Comparison of ENCODE assay signal across 8 cellular contexts in genomic region chr3:184145120-184145524, GRCh38. TPM values are rescaled to one million over a fixed set of nuclear protein-coding genes. Genes with fewer than 3 reads are reported as not detected.
DNase-seq lines count a peak whose midpoint lies in the region; ATAC-seq and TF ChIP-seq lines count a peak whose summit lies in the region.

No MANE protein-coding gene starts in this region.

- H2AFZ ChIP-seq in HCT116 (ENCODE audit: low read depth, low read length, poor library complexity, severe bottlenecking) (no peak overlapping the region), OCI-LY3 (ENCODE audit: low read depth, low read length) (no peak overlapping the region)

- TF ChIP-seq RAD21 in HCT116 (IDR thresholded peaks at IDR 0.05; ENCODE audit: low read depth): peak; percentile 89

- ATAC-seq in HCT116: peak; percentile 92
- no peak for ATAC-seq in GM19023 (IDR thresholded peaks at IDR 0.05; ENCODE audit: unreplicated experiment)
- no peak for ATAC-seq in GM18907 (IDR thresholded peaks at IDR 0.05; ENCODE audit: unreplicated experiment)

- intact Hi-C loops in HCT116 (cut with micrococcal nuclease) (loop anchor here (1.0 to 2.0 kb wide), 2 partner anchors 104 to 144 kb away; partner anchors contain the start of genes ALG3 and EEF1AKMT4), testis (cut with DNase I; ENCODE audit: low total_unique reads) (loop anchor here (10.0 kb wide), 1 partner anchor 90 kb away; no protein-coding TSS in a partner anchor)

- no peaks in the 10 kb centered on the region for H4K20me1 ChIP-seq in HCT116 (ENCODE audit: insufficient read depth)
- H4K20me1 ChIP-seq in OCI-LY3 (ENCODE audit: insufficient read depth, low read length): no peaks in the 10 kb centered on the region

- POLR2A ChIA-PET in HCT116 (lab: Charles Lee): interaction anchor here (1.3 to 2.3 kb wide), 2 partner anchors 10 to 41 kb away, joined by 3 to 7 read pairs; partner anchors contain the start of genes ABCF3 and EIF2B5

- H3K4me1 ChIP-seq in HCT116 (ENCODE audit: control insufficient read depth in 1 of 2, insufficient read depth in 2 of 2, low read length in 2 of 2) (peaks cover 0 to 17% of the 10 kb centered on the region in 2 experiments; a peak in 1 of 4 replicates), OCI-LY3 (ENCODE audit: low read length) (peaks cover 10% of the 10 kb centered on the region), testis (no peaks in the 10 kb centered on the region)

- TF ChIP-seq CTCF in HCT116 (IDR thresholded peaks at IDR 0.05 in 2 of 3, conservative IDR thresholded peaks at IDR 0.05 in 1 of 3; ENCODE audit: borderline replicate concordance in 1 of 3, insufficient read depth in 1 of 3, low read depth in 2 of 3, low read length in 2 of 3): peak; percentile 70 to 78 (median 76)
- TF ChIP-seq CTCF in OCI-LY3 (IDR thresholded peaks at IDR 0.05; ENCODE audit: low read depth, low read length): peak; percentile 48
- peak; percentile 50 for TF ChIP-seq CTCF in astrocyte of the cerebellum (IDR thresholded peaks at IDR 0.05; ENCODE audit: low read depth, low read length, missing control alignments)
- TF ChIP-seq CTCF in testis (IDR thresholded peaks at IDR 0.05): no peak

- H3K4me2 ChIP-seq in HCT116 (ENCODE audit: low read length) (no peak overlapping the region), OCI-LY3 (ENCODE audit: low read length) (no peak overlapping the region)

- RAD21 ChIA-PET in HCT116 (lab: Charles Lee; ENCODE audit: low non-redundant PET in 1 of 2, low total read pairs in 2 of 2, uncharacterized antibody in 2 of 2, unreplicated experiment in 2 of 2): interaction anchor here (0.7 to 1.4 kb wide), 6 partner anchors 96 to 250 kb away, joined by 3 to 4 read pairs (median 3); partner anchors contain the start of gene CAMK2N2 (in 1 of the 2)

- H3K9ac ChIP-seq in HCT116 (ENCODE audit: low read length) (no peak overlapping the region), OCI-LY3 (ENCODE audit: low read length) (no peak overlapping the region)

- BruUV-seq in HCT116 (replicated peaks; lab: Mats Ljungman, UMichigan): no TSS peak

- H3K9me3 ChIP-seq in HCT116 (ENCODE audit: control insufficient read depth in 1 of 2, insufficient read depth in 1 of 2, low read depth in 1 of 2, low read length in 2 of 2) (no peaks in the 10 kb centered on the region), OCI-LY3 (ENCODE audit: insufficient read depth, low read length) (no peaks in the 10 kb centered on the region), testis (no peaks in the 10 kb centered on the region)

- peak overlapping the region; percentile 11; the same call in 1 of the 2 replicates for H3K27ac ChIP-seq in HCT116 (ENCODE audit: low read depth, low read length)
- no peak overlapping the region for H3K27ac ChIP-seq in OCI-LY3 (ENCODE audit: low read length)
- no peak overlapping the region for H3K27ac ChIP-seq in testis

- H3K4me3 ChIP-seq in HCT116 (replicated peaks in 1 of 2; ENCODE audit: low read depth in 1 of 2, low read length in 2 of 2) (no peak overlapping the region), OCI-LY3 (ENCODE audit: low read length) (no peak overlapping the region), astrocyte of the cerebellum (ENCODE audit: low read depth, low read length) (no peak overlapping the region), testis (no peak overlapping the region)

- peak; percentile 17 for DNase-seq in CD1c-positive myeloid dendritic cell (ENCODE audit: extremely low spot score)
- no peak for DNase-seq in HCT116 (ENCODE audit: low read depth, low spot score)
- peak; percentile 53 for DNase-seq in astrocyte of the cerebellum (ENCODE audit: low read depth)
- DNase-seq in islet precursor cell: peak; percentile 67
- DNase-seq in testis: peak; percentile 71

- 0 to 41% methylated on average over 1 to 4 of the region's 4 CpGs for WGBS in testis, 2 donors

- in situ Hi-C loops in astrocyte of the cerebellum (cut with HindIII; ENCODE audit: low sequenced_read_pairs): no loop called here

- no peaks in the 10 kb centered on the region for H3K9me2 ChIP-seq in HCT116 (ENCODE audit: insufficient read depth)

- peaks cover 9% of the 10 kb centered on the region for H3K79me2 ChIP-seq in HCT116 (ENCODE audit: insufficient read depth, low read length)
- peaks cover 6% of the 10 kb centered on the region; the same call in 1 of the 2 replicates for H3K79me2 ChIP-seq in OCI-LY3 (ENCODE audit: low read length)

- CTCF ChIA-PET in HCT116 (lab: Charles Lee): interaction anchor here (1.0 to 2.1 kb wide), 10 partner anchors 10 to 250 kb away, joined by 3 to 9 read pairs (median 4); partner anchors contain the start of genes EEF1AKMT4 and EIF2B5

- TF ChIP-seq POLR2A in HCT116 (IDR thresholded peaks at IDR 0.05; ENCODE audit: borderline replicate concordance, extremely low read depth, insufficient read depth, insufficient read length) (no peak), testis (IDR thresholded peaks at IDR 0.05) (no peak)

- H3K36me3 ChIP-seq in HCT116 (ENCODE audit: control insufficient read depth in 1 of 2, insufficient read depth in 2 of 2, low read length in 2 of 2) (peaks cover 36 to 45% of the 10 kb centered on the region in 2 experiments), OCI-LY3 (replicated peaks; ENCODE audit: low read depth, low read length) (peaks cover 55% of the 10 kb centered on the region), testis (ENCODE audit: low read depth, missing control alignments) (no peaks in the 10 kb centered on the region)

- H3K27me3 ChIP-seq in HCT116 (ENCODE audit: insufficient read depth, low read length) (no peaks in the 10 kb centered on the region), OCI-LY3 (ENCODE audit: low read depth, low read length) (no peaks in the 10 kb centered on the region), testis (no peaks in the 10 kb centered on the region)

TF ChIP-seq in HCT116, 20 proteins besides CTCF, POLR2A, EP300 and RAD21 (continues in another document):
- TF ChIP-seq SIN3A (IDR thresholded peaks at IDR 0.05; ENCODE audit: low read depth): no peak
- no peak for TF ChIP-seq CBX3 (IDR thresholded peaks at IDR 0.05; ENCODE audit: low read depth)
- TF ChIP-seq YY1 (IDR thresholded peaks at IDR 0.05; ENCODE audit: extremely low read depth, insufficient replicate concordance, low read depth, low read length): no peak
- no peak for TF ChIP-seq SRF (IDR thresholded peaks at IDR 0.05; ENCODE audit: low read depth)
- TF ChIP-seq SP1 (IDR thresholded peaks at IDR 0.05; ENCODE audit: low read depth): no peak
- no peak for TF ChIP-seq TCF7L2 (IDR thresholded peaks at IDR 0.05; ENCODE audit: borderline replicate concordance, extremely low read depth, insufficient read depth, insufficient read length)
- no peak for TF ChIP-seq POLR2AphosphoS5 (IDR thresholded peaks at IDR 0.05; ENCODE audit: low read depth, low read length)
- no peak for TF ChIP-seq ELF1 (IDR thresholded peaks at IDR 0.05; ENCODE audit: borderline replicate concordance, low read depth)
- no peak for TF ChIP-seq FOSL1 (IDR thresholded peaks at IDR 0.05; ENCODE audit: low read depth)
- TF ChIP-seq JUND (IDR thresholded peaks at IDR 0.05): no peak
- TF ChIP-seq EZH2phosphoT487 (IDR thresholded peaks at IDR 0.05; ENCODE audit: borderline replicate concordance): no peak
- no peak for TF ChIP-seq EGR1 (IDR thresholded peaks at IDR 0.05; ENCODE audit: low read depth)
- no peak for TF ChIP-seq ZNF274 (IDR thresholded peaks at IDR 0.05; ENCODE audit: low read depth, low read length)
- no peak for TF ChIP-seq MAX (IDR thresholded peaks at IDR 0.05)
- TF ChIP-seq ZFX (IDR thresholded peaks at IDR 0.05): no peak

RNA-seq across cellular contexts. Expression of gene EIF2B5, which starts 10.0 kb away (rescaled TPM):
- 50.3 TPM for total RNA-seq in HCT116 (2021; ENCODE audit: unreplicated experiment)
- polyA plus RNA-seq in HCT116 (2012): 37.1 and 41.4 TPM in 2 replicates
- total RNA-seq in testis: 10 to 100 TPM; 37.2 to 48.1 TPM
- polyA plus RNA-seq in testis (ENCODE audit: insufficient read depth, low read depth, low replicate concordance): 36.7 TPM

RNA-seq across cellular contexts. Expression of gene DVL3, which starts 10.1 kb away (rescaled TPM):
- total RNA-seq in HCT116 (2021; ENCODE audit: unreplicated experiment) (60.7 TPM), testis (10 to 100 TPM; 80.5 to 86.8 TPM)
- 47.4 and 54.3 TPM in 2 replicates for polyA plus RNA-seq in HCT116 (2012)
- polyA plus RNA-seq in testis (ENCODE audit: insufficient read depth, low read depth, low replicate concordance): 53.7 TPM

RNA-seq across cellular contexts. Expression of gene AP2M1, which starts 29.5 kb away (rescaled TPM):
- 353 TPM for total RNA-seq in HCT116 (2021; ENCODE audit: unreplicated experiment)
- 469 and 537 TPM in 2 replicates for polyA plus RNA-seq in HCT116 (2012)
- 100 to 1,000 TPM; 238 to 334 TPM for total RNA-seq in testis
- polyA plus RNA-seq in testis (ENCODE audit: insufficient read depth, low read depth, low replicate concordance): 346 TPM

RNA-seq across cellular contexts. Expression of gene ABCF3, which starts 40.9 kb away (rescaled TPM):
- 74.6 TPM for total RNA-seq in HCT116 (2021; ENCODE audit: unreplicated experiment)
- 59.5 and 63.4 TPM in 2 replicates for polyA plus RNA-seq in HCT116 (2012)
- 100 to 1,000 TPM; 111 to 115 TPM for total RNA-seq in testis
- polyA plus RNA-seq in testis (ENCODE audit: insufficient read depth, low read depth, low replicate concordance): 69.3 TPM

RNA-seq across cellular contexts. Expression of gene HTR3E, which starts 48.3 kb away (rescaled TPM):
- not detected for total RNA-seq in HCT116 (2021; ENCODE audit: unreplicated experiment)
- polyA plus RNA-seq in HCT116 (2012): not detected in 2 replicates
- total RNA-seq in testis: under 1 TPM; 0.31 to 0.63 TPM
- not detected for polyA plus RNA-seq in testis (ENCODE audit: insufficient read depth, low read depth, low replicate concordance)

Comparison
In these comparisons a context has a peak if more than half of its experiments do, and no peak if none do; other contexts are left out.
1. CTCF ChIP-seq: peak in HCT116 (3 of 3), OCI-LY3 (single experiment) and astrocyte of the cerebellum (single experiment); none in testis (0 of 3).